In genomic region chr12:66698558-66698957, GRCh38 we compare ENCODE assay signal across 32 cellular contexts. TPM values are rescaled to one million over a fixed set of nuclear protein-coding genes. Genes with fewer than 3 reads are reported as not detected.
"Had no signal": no experiment of that assay in that cellular context is flagged by ENCODE, and none has a peak within 500 bp of the region (broad histone marks: within the 10 kb centered on the region; RNA-seq: fewer than 3 reads in every experiment).

No MANE protein-coding gene starts in this region.

- H3K27me3 Mint-ChIP-seq: activated naive CD8-positive, alpha-beta T cell; stimulated activated naive CD8-positive, alpha-beta T cell treated with anti-CD3 and anti-CD28 coated beads, Interleukin-15, Interleukin-2, amounts not matched to agents 100 ng/mL and 50 ng/mL, for 24 hours had no signal

- H3K27ac ChIP-seq: colonic mucosa, gastroesophageal sphincter, pancreas, prostate gland, skin epidermis, thoracic aorta, uterus had no signal

- H3K4me3 ChIP-seq: colonic mucosa, gastroesophageal sphincter, pancreas, prostate gland, skin epidermis, thoracic aorta, uterus had no signal

- H3K4me3 Mint-ChIP-seq: activated naive CD8-positive, alpha-beta T cell; immature natural killer cell; mesothelial cell of epicardium; neural crest cell; stimulated activated effector memory CD8-positive, alpha-beta T cell treated with anti-CD3 and anti-CD28 coated beads, Interleukin-12 subunit alpha, Interleukin-12 subunit beta, amount 100 ng/mL, for 72 hours; stimulated activated naive CD8-positive, alpha-beta T cell treated with anti-CD3 and anti-CD28 coated beads, Interleukin-15, Interleukin-2, amounts not matched to agents 100 ng/mL and 50 ng/mL, for 24 hours; T-helper 2 cell treated with Interferon-gamma antibody and Interleukin-4, amounts not matched to agents 5 μg/mL and 100 μg/mL, for 36 hours; type B pancreatic cell had no signal

- H3K9me3 ChIP-seq: colonic mucosa, gastroesophageal sphincter, pancreas, prostate gland, thoracic aorta, uterus had no signal

- H3K27ac Mint-ChIP-seq: activated naive CD8-positive, alpha-beta T cell; immature natural killer cell; mesothelial cell of epicardium; stimulated activated effector memory CD8-positive, alpha-beta T cell treated with anti-CD3 and anti-CD28 coated beads, Interleukin-12 subunit alpha, Interleukin-12 subunit beta, amount 100 ng/mL, for 72 hours; stimulated activated naive CD8-positive, alpha-beta T cell treated with anti-CD3 and anti-CD28 coated beads, Interleukin-15, Interleukin-2, amounts not matched to agents 100 ng/mL and 50 ng/mL, for 24 hours; T-helper 2 cell treated with Interferon-gamma antibody and Interleukin-4, amounts not matched to agents 5 μg/mL and 100 μg/mL, for 36 hours; type B pancreatic cell had no signal

- H3K9me3 Mint-ChIP-seq: mesothelial cell of epicardium; neural crest cell; stimulated activated effector memory CD8-positive, alpha-beta T cell treated with anti-CD3 and anti-CD28 coated beads, Interleukin-12 subunit alpha, Interleukin-12 subunit beta, amount 100 ng/mL, for 72 hours; T-helper 2 cell treated with Interferon-gamma antibody and Interleukin-4, amounts not matched to agents 5 μg/mL and 100 μg/mL, for 36 hours; type B pancreatic cell had no signal

- H3K36me3 Mint-ChIP-seq: immature natural killer cell; mesothelial cell of epicardium; stimulated activated effector memory CD8-positive, alpha-beta T cell treated with anti-CD3 and anti-CD28 coated beads, Interleukin-12 subunit alpha, Interleukin-12 subunit beta, amount 100 ng/mL, for 72 hours; type B pancreatic cell had no signal

- DNase-seq: activated CD4-positive, alpha-beta T cell treated with anti-CD3 and anti-CD28 coated beads for 48 hours; activated CD4-positive, alpha-beta T cell treated with anti-CD3 and anti-CD28 coated beads, Interleukin-2, amount 50 U/mL, for 48 hours; activated CD8-positive, alpha-beta memory T cell treated with anti-CD3 and anti-CD28 coated beads for 24 hours; activated effector memory CD4-positive, alpha-beta T cell treated with Interleukin-2 at 50 U/mL for 16 hours; activated naive CD4-positive, alpha-beta T cell treated with Interleukin-2 at 50 U/mL for 16 hours; anterior cingulate cortex; colonic mucosa; effector memory CD4-positive, alpha-beta T cell; hippocampal formation; immature natural killer cell; kidney; left colon; naive thymus-derived CD4-positive, alpha-beta T cell; nucleus accumbens; pancreas; retina; stimulated activated CD4-positive, alpha-beta T cell treated with anti-CD3 and anti-CD28 coated beads, Interleukin-12 subunit alpha, Interleukin-12 subunit beta, amount 100 ng/mL, for 4 hours; stimulated activated CD4-positive, alpha-beta T cell treated with anti-CD3 and anti-CD28 coated beads, Interleukin-4, amount 100 ng/mL, for 1 hour; uterus had no signal

- H3K4me1 Mint-ChIP-seq: neural crest cell; stimulated activated effector memory CD8-positive, alpha-beta T cell treated with anti-CD3 and anti-CD28 coated beads, Interleukin-12 subunit alpha, Interleukin-12 subunit beta, amount 100 ng/mL, for 72 hours had no signal

- H3K36me3 ChIP-seq: colonic mucosa, gastroesophageal sphincter, pancreas, prostate gland, thoracic aorta, uterus had no signal

- ATAC-seq: gastroesophageal sphincter; left colon; naive thymus-derived CD4-positive, alpha-beta T cell; pancreas; sciatic nerve; stimulated activated effector memory CD8-positive, alpha-beta T cell treated with anti-CD3 and anti-CD28 coated beads, Interleukin-12 subunit alpha, Interleukin-12 subunit beta, amount 100 ng/mL, for 72 hours had no signal

- H3K4me1 ChIP-seq: colonic mucosa, gastroesophageal sphincter, prostate gland, uterus had no signal

- H3K27me3 ChIP-seq: colonic mucosa, gastroesophageal sphincter, pancreas, uterus had no signal

RNA-seq across cellular contexts. Expression of gene GRIP1, which starts 19.7 kb away (rescaled TPM):
- total RNA-seq: fibroblast of lung had no signal
